8 cellular contexts compared by ENCODE assay signal in the genomic region with DNA sequence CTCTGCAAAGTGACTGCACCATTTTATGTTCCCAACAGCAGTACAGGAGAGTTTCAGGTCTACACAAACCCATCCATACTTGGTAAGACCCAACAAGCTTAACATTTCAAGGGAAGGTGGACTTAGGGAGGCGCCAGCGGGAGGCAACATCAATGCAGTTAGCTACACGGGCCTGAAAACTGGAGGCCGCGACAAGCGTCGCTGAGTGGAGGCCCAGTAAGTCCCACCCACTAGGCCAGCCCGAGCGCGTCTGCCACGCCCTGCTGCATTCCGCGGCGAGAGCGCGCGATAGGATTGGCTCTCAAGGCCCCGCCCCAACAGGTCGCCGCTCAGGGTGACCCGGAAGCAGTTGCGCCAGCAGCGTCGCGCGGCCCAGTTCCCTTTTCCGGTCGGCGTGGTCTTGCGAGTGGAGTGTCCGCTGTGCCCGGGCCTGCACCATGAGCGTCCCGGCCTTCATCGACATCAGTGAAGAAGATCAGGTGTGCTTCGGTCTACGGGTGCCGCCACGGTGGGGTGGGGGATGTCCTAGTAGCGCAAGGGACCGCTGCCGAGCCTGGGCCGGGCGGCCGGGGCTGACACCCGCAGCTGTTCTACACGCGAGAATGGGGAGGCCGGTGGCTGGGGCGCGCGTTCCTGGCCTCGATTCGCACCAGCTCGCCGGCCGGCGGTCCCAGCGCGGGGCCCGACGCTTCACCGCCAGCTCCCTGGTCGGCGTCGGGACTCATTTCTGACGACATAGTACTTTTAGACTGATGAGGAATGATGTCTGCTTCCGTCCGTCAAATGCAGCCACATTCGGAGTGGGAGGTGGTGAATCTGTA. TPM values are rescaled to one million over a fixed set of nuclear protein-coding genes. Genes with fewer than 3 reads are reported as not detected.
DNase-seq lines count a peak whose midpoint lies in the region; ATAC-seq and TF ChIP-seq lines count a peak whose summit lies in the region.

EIF3M (plus strand) TSS at position 381 of the 821 bp plus-strand sequence; CDS start at position 438, 57 bp downstream.

- H3K27ac Mint-ChIP-seq in dendritic cell treated with granulocyte-macrophage colony-stimulating factor and Interleukin-4, amounts not matched to agents 40 ng/mL and 50 ng/mL, for 4 days, result peak within 1 kb of the TSS; percentile 96

- H4K20me1 ChIP-seq in BLaER1 treated with 17β-estradiol and CSF1 and Interleukin-3, amounts not matched to agents 10 nM and 100 nM, result peaks cover 36 to 44% (median 41%) of the 10 kb centered on the region in 11 experiments; a peak in 21 of 22 replicates

- no peaks in the 10 kb centered on the region for H3K9me3 Mint-ChIP-seq in dendritic cell treated with granulocyte-macrophage colony-stimulating factor and Interleukin-4, amounts not matched to agents 40 ng/mL and 50 ng/mL, for 4 days

- H3K4me3 ChIP-seq in BLaER1 treated with 17β-estradiol and CSF1 and Interleukin-3, amounts not matched to agents 10 nM and 100 nM, result peak within 1 kb of the TSS; percentile 81 to 100 (median 92)
- peak within 1 kb of the TSS; percentile 94 to 95 for H3K4me3 ChIP-seq in left lung

- peaks cover 16 to 34% (median 31%) of the 10 kb centered on the region in 11 experiments for H3K36me3 ChIP-seq in BLaER1 treated with 17β-estradiol and CSF1 and Interleukin-3, amounts not matched to agents 10 nM and 100 nM
- H3K36me3 ChIP-seq in left lung, result peaks cover 0 to 3% of the 10 kb centered on the region in 2 donors

- peak; percentile 97 for DNase-seq in NCI-H748 (lab: John Stamatoyannopoulos, UW; ENCODE audit: unreplicated experiment)
- peak; percentile 94 for DNase-seq in activated CD4-positive, alpha-beta T cell treated with anti-CD3 and anti-CD28 coated beads, Interleukin-2, amount 50 U/mL, for 1 hour
- peak; percentile 98 for DNase-seq in left lung
- peak; percentile 89 to 94 for DNase-seq in stimulated activated CD4-positive, alpha-beta T cell treated with anti-CD3 and anti-CD28 coated beads, Interleukin-2, amount 100 ng/mL, for 48 hours

- peak within 1 kb of the TSS; percentile 94 for H3K4me3 Mint-ChIP-seq in dendritic cell treated with granulocyte-macrophage colony-stimulating factor and Interleukin-4, amounts not matched to agents 40 ng/mL and 50 ng/mL, for 4 days

- H3K27ac ChIP-seq in BLaER1 treated with 17β-estradiol and CSF1 and Interleukin-3, amounts not matched to agents 10 nM and 100 nM, result peak within 1 kb of the TSS; percentile 85 to 98 (median 96)
- peak within 1 kb of the TSS; percentile 81 to 87 for H3K27ac ChIP-seq in left lung

- H3K4me2 ChIP-seq in BLaER1 treated with 17β-estradiol and CSF1 and Interleukin-3, amounts not matched to agents 10 nM and 100 nM, result peak within 1 kb of the TSS; percentile 87 to 98 (median 95)

- TF ChIP-seq CTCF in left lung (IDR thresholded peaks at IDR 0.05), result no peak

- intact Hi-C loops in dendritic cell treated with granulocyte-macrophage colony-stimulating factor and Interleukin-4, amounts not matched to agents 40 ng/mL and 50 ng/mL, for 4 days (cut with micrococcal nuclease), result loop anchor here (10.0 kb wide), 1 partner anchor 1219 kb away; the partner anchor contains the start of genes DCDC1 and DNAJC24
- intact Hi-C loops in left lung (cut with DNase I), result no loop called here

- H3K36me3 Mint-ChIP-seq in dendritic cell treated with granulocyte-macrophage colony-stimulating factor and Interleukin-4, amounts not matched to agents 40 ng/mL and 50 ng/mL, for 4 days (ENCODE audit: low read depth), result peaks cover 24% of the 10 kb centered on the region

- peaks cover 0 to 10% (median 5%) of the 10 kb centered on the region in 11 experiments; a peak in 7 of 22 replicates for H3K9me3 ChIP-seq in BLaER1 treated with 17β-estradiol and CSF1 and Interleukin-3, amounts not matched to agents 10 nM and 100 nM (replicated peaks in 1 of 11)
- no peaks in the 10 kb centered on the region for H3K9me3 ChIP-seq in left lung

- peaks cover 30% of the 10 kb centered on the region for H3K4me1 Mint-ChIP-seq in dendritic cell treated with granulocyte-macrophage colony-stimulating factor and Interleukin-4, amounts not matched to agents 40 ng/mL and 50 ng/mL, for 4 days (ENCODE audit: low read depth)

- H3K27me3 ChIP-seq in BLaER1 treated with 17β-estradiol and CSF1 and Interleukin-3, amounts not matched to agents 10 nM and 100 nM, result no peaks in the 10 kb centered on the region
- peaks cover 0 to 8% of the 10 kb centered on the region in 2 donors for H3K27me3 ChIP-seq in left lung

- no peaks in the 10 kb centered on the region for H3K27me3 Mint-ChIP-seq in dendritic cell treated with granulocyte-macrophage colony-stimulating factor and Interleukin-4, amounts not matched to agents 40 ng/mL and 50 ng/mL, for 4 days

- ATAC-seq in GM19351 (IDR thresholded peaks at IDR 0.05; ENCODE audit: unreplicated experiment) (peak; percentile 97), HG03521 (IDR thresholded peaks at IDR 0.05; ENCODE audit: unreplicated experiment) (peak; percentile 98), left lung (peak; percentile 100)

- peak within 1 kb of the TSS; percentile 91 to 98 (median 95) for H3K9ac ChIP-seq in BLaER1 treated with 17β-estradiol and CSF1 and Interleukin-3, amounts not matched to agents 10 nM and 100 nM

- peaks cover 16 to 38% (median 33%) of the 10 kb centered on the region in 10 experiments for H3K4me1 ChIP-seq in BLaER1 treated with 17β-estradiol and CSF1 and Interleukin-3, amounts not matched to agents 10 nM and 100 nM
- H3K4me1 ChIP-seq in left lung, result peaks cover 19 to 41% of the 10 kb centered on the region in 2 donors

RNA-seq across cellular contexts. Expression of gene EIF3M, which starts in this region (rescaled TPM):
- 100 to 1,000 TPM; 151 to 171 TPM for total RNA-seq in left lung

Comparison
In these comparisons a context has a peak if more than half of its experiments do, and no peak if none do; other contexts are left out.
1. Peak in every context shown above with its lines: DNase-seq, ATAC-seq, H3K4me3 ChIP-seq and H3K27ac ChIP-seq.